In genomic region chr1:54485417-54485816, GRCh38 we compare ENCODE assay signal across 11 cellular contexts.
A peak's percentile ranks its signal among the peaks of the same experiment; 100 is the strongest.
DNase-seq lines count a peak whose midpoint lies in the region; ATAC-seq and TF ChIP-seq lines count a peak whose summit lies in the region.
"Had no signal": no experiment of that assay in that cellular context is flagged by ENCODE, and none has a peak within 500 bp of the region (broad histone marks: within the 10 kb centered on the region; RNA-seq: fewer than 3 reads in every experiment).

No MANE protein-coding gene starts in this region.

- H3K4me3 ChIP-seq in endodermal cell (ENCODE audit: low read length) (no peak overlapping the region), smooth muscle cell (no peak overlapping the region)
- H3K4me3 ChIP-seq: colonic mucosa had no signal

- H3K27me3 Mint-ChIP-seq in endodermal cell (ENCODE audit: insufficient read depth): peaks cover 9% of the 10 kb centered on the region

- H3K9me3 ChIP-seq in endodermal cell (ENCODE audit: control insufficient read depth, low read length): no peaks in the 10 kb centered on the region
- no peaks in the 10 kb centered on the region for H3K9me3 ChIP-seq in smooth muscle cell (replicated peaks; ENCODE audit: low read depth)
- H3K9me3 ChIP-seq: colonic mucosa had no signal

- WGBS in endodermal cell (ENCODE audit: insufficient coverage in 1 of 2, insufficient read length in 1 of 2), 2 experiments: 89 to 94% methylated on average over 5 of the region's 5 CpGs
- WGBS in smooth muscle cell (ENCODE audit: low lambda C conversion rate): 63% methylated on average over 5 of the region's 5 CpGs

- H3K27ac ChIP-seq in endodermal cell (ENCODE audit: low read depth, low read length): no peak overlapping the region
- H3K27ac ChIP-seq in smooth muscle cell (ENCODE audit: low read depth): no peak overlapping the region
- H3K27ac ChIP-seq: colonic mucosa had no signal

- H3K27ac Mint-ChIP-seq in endodermal cell: peak overlapping the region; percentile 72

- H3K4me2 ChIP-seq in smooth muscle cell: peak overlapping the region; percentile 57

- TF ChIP-seq CTCF in endodermal cell (conservative IDR thresholded peaks at IDR 0.05) (no peak), smooth muscle cell (IDR thresholded peaks at IDR 0.05; ENCODE audit: borderline replicate concordance, insufficient read depth, poor library complexity, severe bottlenecking) (no peak)

- no peaks in the 10 kb centered on the region for H3K79me2 ChIP-seq in smooth muscle cell (ENCODE audit: low read depth)

- no peak overlapping the region for H2AFZ ChIP-seq in smooth muscle cell (ENCODE audit: low read depth)

- ATAC-seq in HG03442 (IDR thresholded peaks at IDR 0.05; ENCODE audit: unreplicated experiment) (no peak), HG03135 (IDR thresholded peaks at IDR 0.05; ENCODE audit: unreplicated experiment) (no peak)

- H3K36me3 Mint-ChIP-seq in endodermal cell (ENCODE audit: low read depth): no peaks in the 10 kb centered on the region

- H3K4me1 ChIP-seq in endodermal cell (ENCODE audit: control insufficient read depth, insufficient read depth, low read length) (peaks cover 4% of the 10 kb centered on the region), smooth muscle cell (ENCODE audit: low read depth) (peaks cover 25% of the 10 kb centered on the region)

- H3K36me3 ChIP-seq in endodermal cell (ENCODE audit: control insufficient read depth, insufficient read depth, low read length) (no peaks in the 10 kb centered on the region), smooth muscle cell (ENCODE audit: low read depth) (no peaks in the 10 kb centered on the region)
- H3K36me3 ChIP-seq: colonic mucosa had no signal

- no peak overlapping the region for H3K4me3 Mint-ChIP-seq in endodermal cell

- H3K4me1 Mint-ChIP-seq in endodermal cell: peaks cover 38% of the 10 kb centered on the region

- no peaks in the 10 kb centered on the region for H4K20me1 ChIP-seq in smooth muscle cell (ENCODE audit: low read depth)

- peaks cover 8% of the 10 kb centered on the region for H3F3A ChIP-seq in smooth muscle cell (ENCODE audit: low read depth)

- H3K9ac ChIP-seq in endodermal cell (ENCODE audit: extremely low read depth, low read length, poor library complexity, severe bottlenecking): no peak overlapping the region
- H3K9ac ChIP-seq in smooth muscle cell (ENCODE audit: low read depth): no peak overlapping the region

- no peaks in the 10 kb centered on the region for H3K27me3 ChIP-seq in endodermal cell (ENCODE audit: control insufficient read depth, insufficient read depth, low read length, poor library complexity, severe bottlenecking)
- H3K27me3 ChIP-seq in smooth muscle cell (ENCODE audit: low read depth): no peaks in the 10 kb centered on the region
- H3K27me3 ChIP-seq: colonic mucosa had no signal

- no peaks in the 10 kb centered on the region for H3K9me3 Mint-ChIP-seq in endodermal cell

- DNase-seq in EH (ENCODE audit: low read depth): peak; percentile 35
- DNase-seq in NCI-H2171 (lab: John Stamatoyannopoulos, UW): peak; percentile 32
- no peak for DNase-seq in endodermal cell
- no peak for DNase-seq in smooth muscle cell (lab: John Stamatoyannopoulos, UW; ENCODE audit: unreplicated experiment)
- DNase-seq in DMS79 treated with DMSO at 0.1 percent for 48 hours (lab: John Stamatoyannopoulos, UW): no peak
- DNase-seq: colonic mucosa, MM.1S, NCI-H446 treated with DMSO at 0.1 percent for 48 hours, substantia nigra had no signal

Comparison
In these comparisons a context has a peak if more than half of its experiments do, and no peak if none do; other contexts are left out.
1. DNase-seq: peak in EH (single experiment) and NCI-H2171 (single experiment); none in endodermal cell (single experiment), smooth muscle cell (single experiment) and DMS79 treated with DMSO at 0.1 percent for 48 hours (single experiment).